ENCODE assay signal across 23 cellular contexts in the genomic region with DNA sequence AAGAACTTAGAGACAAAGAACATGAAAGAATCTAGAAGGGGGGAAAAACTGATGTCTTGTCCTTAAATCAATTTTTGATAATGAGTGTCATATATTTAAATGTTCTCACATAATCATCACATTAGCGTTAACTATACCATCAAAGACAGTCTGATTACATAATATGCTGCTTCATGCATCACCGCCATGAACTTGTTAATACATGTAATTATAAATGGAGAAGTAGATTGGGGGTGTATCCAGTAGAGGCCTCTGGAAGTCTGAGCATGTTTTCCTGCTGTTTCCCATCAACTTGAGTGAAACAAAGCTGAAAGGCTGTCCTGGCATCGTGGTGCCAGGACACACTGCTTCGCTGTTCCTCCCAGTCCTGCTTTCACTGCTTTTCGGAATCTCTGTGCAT. TPM values are rescaled to one million over a fixed set of nuclear protein-coding genes. Genes with fewer than 3 reads are reported as not detected.
"Had no signal": no experiment of that assay in that cellular context is flagged by ENCODE, and none has a peak within 500 bp of the region (broad histone marks: within the 10 kb centered on the region; RNA-seq: fewer than 3 reads in every experiment).

No MANE protein-coding gene starts in this region.

- H3K9me3 ChIP-seq: SJSA1 had no signal

- H3K4me1 ChIP-seq: SJSA1 had no signal

- H3K27ac ChIP-seq: KMS-11, SJSA1, SK-N-MC had no signal

- H3K36me3 ChIP-seq: SJSA1 had no signal

- ATAC-seq: HepG2 had no signal

- H3K4me3 ChIP-seq: SJSA1, SK-N-MC had no signal

- DNase-seq: IMR-90, Kasumi-1, MM.1S, NCI-H1092 treated with DMSO at 0.1 percent for 48 hours, NCI-H146, NCI-H1694 treated with DMSO at 0.1 percent for 48 hours, NCI-H1930, NCI-H2081, NCI-H2107, NCI-H2227 treated with DMSO at 0.1 percent for 48 hours, NCI-H524, NCI-H526 treated with DMSO at 0.1 percent for 48 hours, NCI-H774, Right ventricle myocardium superior, RPMI8226, SIG-M5 had no signal

RNA-seq across cellular contexts. Expression of gene PRLHR, which starts 48.2 kb away (rescaled TPM):
- total RNA-seq: HepG2, HT1080, IMR-90, M059J, NCI-H460, Right ventricle myocardium superior, SJSA1 had no signal
- polyA plus RNA-seq: HepG2, IMR-90 had no signal
